Comparison of ENCODE assay signal across 8 cellular contexts in genomic region chr22:44496844-44497217, GRCh38. TPM values are rescaled to one million over a fixed set of nuclear protein-coding genes. Genes with fewer than 3 reads are reported as not detected.
DNase-seq lines count a peak whose midpoint lies in the region; ATAC-seq and TF ChIP-seq lines count a peak whose summit lies in the region.
"Had no signal": no experiment of that assay in that cellular context is flagged by ENCODE, and none has a peak within 500 bp of the region (broad histone marks: within the 10 kb centered on the region; RNA-seq: fewer than 3 reads in every experiment).

No MANE protein-coding gene starts in this region.

- peaks cover 8% of the 10 kb centered on the region; the same call in 1 of the 2 replicates for H3K9me3 ChIP-seq in SK-N-MC (ENCODE audit: low read depth, low read length)
- no peaks in the 10 kb centered on the region for H3K9me3 ChIP-seq in effector memory CD4-positive, alpha-beta T cell (ENCODE audit: control insufficient read depth, low read length)

- H3K4me3 ChIP-seq in SK-N-MC (peak overlapping the region; percentile 85), epithelial cell of proximal tubule (ENCODE audit: low read depth, low read length) (peak overlapping the region; percentile 74), rectal smooth muscle tissue (ENCODE audit: low read length) (peak overlapping the region; percentile 77)
- H3K4me3 ChIP-seq in effector memory CD4-positive, alpha-beta T cell (ENCODE audit: insufficient read depth, low read depth, low read length, poor library complexity, severe bottlenecking) = no peak overlapping the region

- no peak overlapping the region for H3K9ac ChIP-seq in SK-N-MC (ENCODE audit: insufficient read length)
- no peak overlapping the region for H3K9ac ChIP-seq in rectal smooth muscle tissue (ENCODE audit: low read length)

- ATAC-seq in GM21381 (IDR thresholded peaks at IDR 0.05; ENCODE audit: unreplicated experiment) = no peak

- TF ChIP-seq CTCF in epithelial cell of proximal tubule (conservative IDR thresholded peaks at IDR 0.05; ENCODE audit: low read depth, low read length) = no peak

- no peaks in the 10 kb centered on the region for H3K27me3 ChIP-seq in rectal smooth muscle tissue (ENCODE audit: control insufficient read depth, insufficient read depth, low read length)
- no peaks in the 10 kb centered on the region for H3K27me3 ChIP-seq in effector memory CD4-positive, alpha-beta T cell (replicated peaks; ENCODE audit: control insufficient read depth, insufficient read depth, low read length, poor library complexity, severe bottlenecking)

- in situ Hi-C loops in G401 (cut with HindIII; ENCODE audit: low sequenced_read_pairs) = no loop called here

- peaks cover 4% of the 10 kb centered on the region for H3K4me1 ChIP-seq in rectal smooth muscle tissue (ENCODE audit: control insufficient read depth, insufficient read depth, low read length)
- peaks cover 10% of the 10 kb centered on the region for H3K4me1 ChIP-seq in effector memory CD4-positive, alpha-beta T cell (ENCODE audit: control insufficient read depth, insufficient read depth, low read length, poor library complexity, severe bottlenecking)

- no peak overlapping the region for H3K27ac ChIP-seq in SK-N-MC
- peak overlapping the region; percentile 48 for H3K27ac ChIP-seq in rectal smooth muscle tissue (ENCODE audit: low read depth, low read length)
- H3K27ac ChIP-seq in effector memory CD4-positive, alpha-beta T cell (ENCODE audit: insufficient read depth, low read length, poor library complexity, severe bottlenecking) = no peak overlapping the region

- DNase-seq in G401 (ENCODE audit: low spot score) (peak; percentile 21), SK-N-MC (ENCODE audit: low read depth, low spot score) (no peak), epithelial cell of proximal tubule (ENCODE audit: low read depth) (no peak), DMS79 treated with DMSO at 0.1 percent for 48 hours (lab: John Stamatoyannopoulos, UW) (no peak)
- DNase-seq in effector memory CD4-positive, alpha-beta T cell = no peak
- DNase-seq: KBM-7 had no signal

- H3K36me3 ChIP-seq in SK-N-MC (ENCODE audit: insufficient read depth, low read length) = peaks cover 26% of the 10 kb centered on the region
- peaks cover 2% of the 10 kb centered on the region for H3K36me3 ChIP-seq in rectal smooth muscle tissue (ENCODE audit: control insufficient read depth, insufficient read depth, low read length)
- no peaks in the 10 kb centered on the region for H3K36me3 ChIP-seq in effector memory CD4-positive, alpha-beta T cell (ENCODE audit: control insufficient read depth, insufficient read depth, low read length)

RNA-seq across cellular contexts. Expression of gene RTL6, which starts 1.2 kb away (rescaled TPM):
- total RNA-seq in G401 (2014; rRNA removed; shearing (Covaris generic)) = 11.4 and 12.3 TPM in 2 replicates
- 25.3 and 25.4 TPM in 2 replicates for total RNA-seq in epithelial cell of proximal tubule
